7 cellular contexts compared by ENCODE assay signal in genomic region chr6:122676688-122677087, GRCh38.
"Had no signal": no experiment of that assay in that cellular context is flagged by ENCODE, and none has a peak within 500 bp of the region (broad histone marks: within the 10 kb centered on the region; RNA-seq: fewer than 3 reads in every experiment).

No MANE protein-coding gene starts in this region.

- H2AFZ ChIP-seq: GM23338 had no signal

- H3K27ac ChIP-seq: HL-60 had no signal

- H3K4me2 ChIP-seq: GM23338 had no signal

- H3K4me3 ChIP-seq: GM23338, K562 had no signal

- ATAC-seq: GM23338, K562 had no signal

- DNase-seq: H9, HCEC 1CT, IMR-90, KG1 had no signal
